In the genomic region with DNA sequence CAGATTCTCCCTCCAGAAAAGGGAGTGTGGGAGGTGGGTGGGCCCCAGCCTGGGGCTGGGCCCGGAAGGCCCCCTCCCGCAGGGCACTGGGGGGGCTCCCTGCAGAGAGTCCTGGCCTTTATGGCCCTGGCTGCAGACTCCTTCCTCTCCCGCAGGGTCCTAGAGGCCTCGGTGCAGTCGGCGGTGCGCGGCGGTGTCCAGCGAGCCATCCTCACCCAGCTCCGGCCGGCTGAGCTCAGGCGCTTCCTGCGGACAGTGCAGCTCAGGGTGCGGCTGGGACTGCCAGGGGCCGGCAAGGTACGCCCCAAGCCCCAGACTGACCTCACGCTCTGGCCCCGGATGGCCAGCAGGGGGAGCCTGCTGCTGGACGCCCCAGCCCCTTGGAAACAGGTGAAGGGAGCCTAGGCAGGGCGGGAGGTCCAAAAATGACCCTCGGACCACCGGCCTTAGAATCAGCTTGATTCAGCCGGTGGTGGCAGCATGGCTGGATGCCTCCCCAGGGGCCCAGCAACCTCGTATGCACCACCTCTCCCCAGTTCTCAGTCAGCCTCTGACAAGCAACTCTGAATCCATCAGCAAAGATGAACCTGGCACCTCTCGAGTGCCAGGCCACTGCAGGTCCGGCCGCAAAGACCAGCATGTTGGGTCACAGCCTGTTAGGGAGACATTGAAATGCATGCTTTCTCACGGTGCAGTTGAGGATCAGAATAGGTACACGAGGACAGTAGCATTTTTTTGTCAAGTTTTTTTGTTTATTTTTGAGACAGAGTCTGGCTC, we compare ENCODE assay signal across 8 cellular contexts. TPM values are rescaled to one million over a fixed set of nuclear protein-coding genes. Genes with fewer than 3 reads are reported as not detected.
DNase-seq lines count a peak whose midpoint lies in the region; ATAC-seq and TF ChIP-seq lines count a peak whose summit lies in the region.

No MANE protein-coding gene starts in this region.

- DNase-seq in AG08396 (ENCODE audit: low spot score) = peak; percentile 76
- peak; percentile 76 for DNase-seq in GM19238 (ENCODE audit: insufficient read length, low spot score)
- peak; percentile 64 for DNase-seq in NCI-H82 (lab: John Stamatoyannopoulos, UW)
- DNase-seq in activated naive CD4-positive, alpha-beta T cell treated with anti-CD3 and anti-CD28 coated beads, Interleukin-2, amount 50 U/mL, for 16 hours = peak; percentile 38
- peak; percentile 87 for DNase-seq in Right ventricle myocardium superior
- DNase-seq in osteocyte (ENCODE audit: extremely low spot score, unreplicated experiment) = peak; percentile 86
- DNase-seq in NCI-H2081 treated with DMSO at 0.1 percent for 48 hours (lab: John Stamatoyannopoulos, UW) = no peak

- H3K4me1 Mint-ChIP-seq in osteocyte (ENCODE audit: unreplicated experiment) = peaks cover 32% of the 10 kb centered on the region

- no peaks in the 10 kb centered on the region for H3K36me3 Mint-ChIP-seq in osteocyte (ENCODE audit: unreplicated experiment)

- intact Hi-C loops in Right ventricle myocardium superior (cut with DNase I) = loop anchor here (10.0 kb wide), 1 partner anchor 50 kb away; the partner anchor contains the start of gene AGTRAP

- no peaks in the 10 kb centered on the region for H3K9me3 Mint-ChIP-seq in osteocyte (ENCODE audit: unreplicated experiment)

- peak overlapping the region; percentile 18 for H3K4me3 Mint-ChIP-seq in osteocyte (ENCODE audit: unreplicated experiment)

- peak; percentile 81 for TF ChIP-seq CTCF in osteocyte (IDR thresholded peaks at IDR 0.05)

- H3K27ac Mint-ChIP-seq in osteocyte (ENCODE audit: unreplicated experiment) = no peak overlapping the region

- ATAC-seq in Right ventricle myocardium superior (ENCODE audit: poor library complexity) (peak; percentile 56), GM21786 (IDR thresholded peaks at IDR 0.05; ENCODE audit: unreplicated experiment) (no peak)

- no peaks in the 10 kb centered on the region for H3K27me3 Mint-ChIP-seq in osteocyte (ENCODE audit: unreplicated experiment)

RNA-seq across cellular contexts. Expression of gene MTHFR, which starts 20.6 kb away (rescaled TPM):
- 34.6 TPM for total RNA-seq in Right ventricle myocardium superior
- 30.5 and 33.2 TPM in 2 replicates for total RNA-seq in osteocyte

RNA-seq across cellular contexts. Expression of gene CLCN6, which starts 20.8 kb away (rescaled TPM):
- total RNA-seq in Right ventricle myocardium superior (15.2 TPM), osteocyte (27.8 and 30.4 TPM in 2 replicates)

RNA-seq across cellular contexts. Expression of gene C1orf167, which starts 23.2 kb away (rescaled TPM):
- total RNA-seq in Right ventricle myocardium superior (2.7 TPM), osteocyte (not detected in 2 replicates)

RNA-seq across cellular contexts. Expression of gene AGTRAP, which starts 49.2 kb away (rescaled TPM):
- total RNA-seq in Right ventricle myocardium superior = 13.6 TPM
- total RNA-seq in osteocyte = 25.4 and 30.4 TPM in 2 replicates
